In genomic region chr9:113410207-113411158, GRCh38 we compare ENCODE assay signal across 8 cellular contexts. TPM values are rescaled to one million over a fixed set of nuclear protein-coding genes. Genes with fewer than 3 reads are reported as not detected.
DNase-seq lines count a peak whose midpoint lies in the region; ATAC-seq and TF ChIP-seq lines count a peak whose summit lies in the region.

A gene with protein sequence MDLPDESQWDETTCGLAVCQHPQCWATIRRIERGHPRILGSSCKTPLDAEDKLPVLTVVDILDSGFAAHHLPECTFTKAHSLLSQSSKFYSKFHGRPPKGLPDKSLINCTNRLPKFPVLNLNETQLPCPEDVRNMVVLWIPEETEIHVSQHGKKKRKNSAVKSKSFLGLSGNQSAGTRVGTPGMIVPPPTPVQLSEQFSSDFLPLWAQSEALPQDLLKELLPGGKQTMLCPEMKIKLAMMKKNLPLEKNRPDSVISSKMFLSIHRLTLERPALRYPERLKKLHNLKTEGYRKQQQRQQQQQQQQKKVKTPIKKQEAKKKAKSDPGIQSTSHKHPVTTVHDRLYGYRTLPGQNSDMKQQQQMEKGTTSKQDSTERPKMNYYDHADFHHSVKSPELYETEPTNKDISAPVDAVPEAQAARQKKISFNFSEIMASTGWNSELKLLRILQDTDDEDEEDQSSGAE (plus strand): TSS chr9:113410747. CDS start chr9:113413494, 2,747 bp downstream.
A gene with protein sequence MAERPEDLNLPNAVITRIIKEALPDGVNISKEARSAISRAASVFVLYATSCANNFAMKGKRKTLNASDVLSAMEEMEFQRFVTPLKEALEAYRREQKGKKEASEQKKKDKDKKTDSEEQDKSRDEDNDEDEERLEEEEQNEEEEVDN (minus strand): TSS chr9:113410675. CDS start chr9:113410293, 382 bp downstream.

- POLR2A ChIA-PET in WTC11 (lab: Charles Lee), result interaction anchor here (0.5 to 2.3 kb wide), 11 partner anchors 34 to 258 kb away, joined by 3 to 7 read pairs (median 4); partner anchors contain the start of genes CDC26, HDHD3, PRPF4 and WDR31

- peak within 1 kb of the TSS; percentile 87 to 96 for H3K4me3 ChIP-seq in cardiac fibroblast (replicated peaks in 1 of 2; ENCODE audit: low read depth in 2 of 2, low read length in 2 of 2)

- H3K27ac Mint-ChIP-seq in WTC11 (peak within 1 kb of the TSS; percentile 99), immature natural killer cell (peak within 1 kb of the TSS; percentile 93 to 98 (median 96))

- CTCF ChIA-PET in WTC11 (lab: Charles Lee), result interaction anchor here (0.7 to 2.7 kb wide), 19 partner anchors 8 to 247 kb away, joined by 3 to 13 read pairs (median 4); partner anchors contain the start of genes ALAD, BSPRY, CDC26 and HDHD3

- peaks cover 18% of the 10 kb centered on the region for H3K4me1 Mint-ChIP-seq in WTC11
- H3K4me1 Mint-ChIP-seq in immature natural killer cell, result peaks cover 44% of the 10 kb centered on the region in 2 donors

- DNase-seq in AG08395 (ENCODE audit: low spot score), result peak; percentile 96
- peak; percentile 95 for DNase-seq in NCI-H2227 (lab: John Stamatoyannopoulos, UW; ENCODE audit: unreplicated experiment)
- peak; percentile 90 for DNase-seq in WTC11 (ENCODE audit: low spot score)
- DNase-seq in cardiac fibroblast (ENCODE audit: low read depth in 2 of 2), result peak; percentile 97
- peak; percentile 94 to 95 (median 94) for DNase-seq in immature natural killer cell
- peak; percentile 94 for DNase-seq in smooth muscle cell of the brain vasculature (ENCODE audit: low read depth, low spot score)

- H3K9me3 Mint-ChIP-seq in WTC11 (no peaks in the 10 kb centered on the region), immature natural killer cell (no peaks in the 10 kb centered on the region)

- H3K4me3 Mint-ChIP-seq in WTC11, result peak within 1 kb of the TSS; percentile 87
- peak within 1 kb of the TSS; percentile 93 to 98 (median 96) for H3K4me3 Mint-ChIP-seq in immature natural killer cell

- H3K27me3 Mint-ChIP-seq in WTC11 (ENCODE audit: low read depth) (no peaks in the 10 kb centered on the region), immature natural killer cell (ENCODE audit: low read depth in 3 of 3) (peaks cover 3 to 14% (median 6%) of the 10 kb centered on the region in 3 donors)

- ATAC-seq in GM18909 (IDR thresholded peaks at IDR 0.05; ENCODE audit: poor library complexity, unreplicated experiment), result peak; percentile 93
- ATAC-seq in HG03159 (IDR thresholded peaks at IDR 0.05; ENCODE audit: unreplicated experiment), result peak; percentile 92
- ATAC-seq in WTC11, result peak; percentile 90

- H3K36me3 Mint-ChIP-seq in WTC11 (peaks cover 27% of the 10 kb centered on the region), immature natural killer cell (peaks cover 4 to 7% (median 4%) of the 10 kb centered on the region in 3 donors)

- TF ChIP-seq CTCF in WTC11 (IDR thresholded peaks at IDR 0.05) (no peak), cardiac fibroblast (IDR thresholded peaks at IDR 0.05; ENCODE audit: low read depth, low read length) (no peak)

TF ChIP-seq in WTC11, 78 proteins besides CTCF, POLR2A, EP300 and RAD21 (continues in another document):
- TF ChIP-seq RORB (CRISPR knock-in tag; IDR thresholded peaks at IDR 0.05) (no peak), FOXK1 (CRISPR knock-in tag; IDR thresholded peaks at IDR 0.05) (peak; percentile 94), MYBL2 (CRISPR knock-in tag; IDR thresholded peaks at IDR 0.05) (peak; percentile 96; the same call in 1 of the 2 replicates), FOXP4 (CRISPR knock-in tag; IDR thresholded peaks at IDR 0.05) (peak; percentile 82), TEAD1 (CRISPR knock-in tag; IDR thresholded peaks at IDR 0.05) (peak; percentile 65; the same call in 1 of the 2 replicates), CREM (CRISPR knock-in tag; IDR thresholded peaks at IDR 0.05) (peak; percentile 77; the same call in 1 of the 2 replicates), FOXP1 (CRISPR knock-in tag; IDR thresholded peaks at IDR 0.05; ENCODE audit: borderline replicate concordance) (peak; percentile 68; the same call in 1 of the 2 replicates), ZNF232 (CRISPR knock-in tag; IDR thresholded peaks at IDR 0.05) (peak; percentile 84), JUN (CRISPR knock-in tag; IDR thresholded peaks at IDR 0.05) (0 out of 2 replicates have a peak, but pooled peaks have one; percentile 38), GABPB1 (CRISPR knock-in tag; IDR thresholded peaks at IDR 0.05) (peak; percentile 78)
- TF ChIP-seq, protein P1, sequence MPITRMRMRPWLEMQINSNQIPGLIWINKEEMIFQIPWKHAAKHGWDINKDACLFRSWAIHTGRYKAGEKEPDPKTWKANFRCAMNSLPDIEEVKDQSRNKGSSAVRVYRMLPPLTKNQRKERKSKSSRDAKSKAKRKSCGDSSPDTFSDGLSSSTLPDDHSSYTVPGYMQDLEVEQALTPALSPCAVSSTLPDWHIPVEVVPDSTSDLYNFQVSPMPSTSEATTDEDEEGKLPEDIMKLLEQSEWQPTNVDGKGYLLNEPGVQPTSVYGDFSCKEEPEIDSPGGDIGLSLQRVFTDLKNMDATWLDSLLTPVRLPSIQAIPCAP (CRISPR knock-in tag; IDR thresholded peaks at IDR 0.05), result 0 out of 2 replicates have a peak, but pooled peaks have one; percentile 29
- TF ChIP-seq, protein P2, sequence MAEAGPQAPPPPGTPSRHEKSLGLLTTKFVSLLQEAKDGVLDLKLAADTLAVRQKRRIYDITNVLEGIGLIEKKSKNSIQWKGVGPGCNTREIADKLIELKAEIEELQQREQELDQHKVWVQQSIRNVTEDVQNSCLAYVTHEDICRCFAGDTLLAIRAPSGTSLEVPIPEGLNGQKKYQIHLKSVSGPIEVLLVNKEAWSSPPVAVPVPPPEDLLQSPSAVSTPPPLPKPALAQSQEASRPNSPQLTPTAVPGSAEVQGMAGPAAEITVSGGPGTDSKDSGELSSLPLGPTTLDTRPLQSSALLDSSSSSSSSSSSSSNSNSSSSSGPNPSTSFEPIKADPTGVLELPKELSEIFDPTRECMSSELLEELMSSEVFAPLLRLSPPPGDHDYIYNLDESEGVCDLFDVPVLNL (CRISPR knock-in tag; IDR thresholded peaks at IDR 0.05; ENCODE audit: borderline replicate concordance, low read depth), result peak; percentile 46; the same call in 1 of the 2 replicates
- TF ChIP-seq, protein P3, sequence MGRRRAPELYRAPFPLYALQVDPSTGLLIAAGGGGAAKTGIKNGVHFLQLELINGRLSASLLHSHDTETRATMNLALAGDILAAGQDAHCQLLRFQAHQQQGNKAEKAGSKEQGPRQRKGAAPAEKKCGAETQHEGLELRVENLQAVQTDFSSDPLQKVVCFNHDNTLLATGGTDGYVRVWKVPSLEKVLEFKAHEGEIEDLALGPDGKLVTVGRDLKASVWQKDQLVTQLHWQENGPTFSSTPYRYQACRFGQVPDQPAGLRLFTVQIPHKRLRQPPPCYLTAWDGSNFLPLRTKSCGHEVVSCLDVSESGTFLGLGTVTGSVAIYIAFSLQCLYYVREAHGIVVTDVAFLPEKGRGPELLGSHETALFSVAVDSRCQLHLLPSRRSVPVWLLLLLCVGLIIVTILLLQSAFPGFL (CRISPR knock-in tag; IDR thresholded peaks at IDR 0.05; ENCODE audit: borderline replicate concordance), result no peak
- TF ChIP-seq, protein P4, sequence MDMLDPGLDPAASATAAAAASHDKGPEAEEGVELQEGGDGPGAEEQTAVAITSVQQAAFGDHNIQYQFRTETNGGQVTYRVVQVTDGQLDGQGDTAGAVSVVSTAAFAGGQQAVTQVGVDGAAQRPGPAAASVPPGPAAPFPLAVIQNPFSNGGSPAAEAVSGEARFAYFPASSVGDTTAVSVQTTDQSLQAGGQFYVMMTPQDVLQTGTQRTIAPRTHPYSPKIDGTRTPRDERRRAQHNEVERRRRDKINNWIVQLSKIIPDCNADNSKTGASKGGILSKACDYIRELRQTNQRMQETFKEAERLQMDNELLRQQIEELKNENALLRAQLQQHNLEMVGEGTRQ (CRISPR knock-in tag; IDR thresholded peaks at IDR 0.05), result peak; percentile 94
- TF ChIP-seq, protein P5, sequence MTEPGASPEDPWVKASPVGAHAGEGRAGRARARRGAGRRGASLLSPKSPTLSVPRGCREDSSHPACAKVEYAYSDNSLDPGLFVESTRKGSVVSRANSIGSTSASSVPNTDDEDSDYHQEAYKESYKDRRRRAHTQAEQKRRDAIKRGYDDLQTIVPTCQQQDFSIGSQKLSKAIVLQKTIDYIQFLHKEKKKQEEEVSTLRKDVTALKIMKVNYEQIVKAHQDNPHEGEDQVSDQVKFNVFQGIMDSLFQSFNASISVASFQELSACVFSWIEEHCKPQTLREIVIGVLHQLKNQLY (CRISPR knock-in tag; IDR thresholded peaks at IDR 0.05), result no peak
- TF ChIP-seq, protein P6, sequence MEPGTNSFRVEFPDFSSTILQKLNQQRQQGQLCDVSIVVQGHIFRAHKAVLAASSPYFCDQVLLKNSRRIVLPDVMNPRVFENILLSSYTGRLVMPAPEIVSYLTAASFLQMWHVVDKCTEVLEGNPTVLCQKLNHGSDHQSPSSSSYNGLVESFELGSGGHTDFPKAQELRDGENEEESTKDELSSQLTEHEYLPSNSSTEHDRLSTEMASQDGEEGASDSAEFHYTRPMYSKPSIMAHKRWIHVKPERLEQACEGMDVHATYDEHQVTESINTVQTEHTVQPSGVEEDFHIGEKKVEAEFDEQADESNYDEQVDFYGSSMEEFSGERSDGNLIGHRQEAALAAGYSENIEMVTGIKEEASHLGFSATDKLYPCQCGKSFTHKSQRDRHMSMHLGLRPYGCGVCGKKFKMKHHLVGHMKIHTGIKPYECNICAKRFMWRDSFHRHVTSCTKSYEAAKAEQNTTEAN (CRISPR knock-in tag; IDR thresholded peaks at IDR 0.05), result 0 out of 2 replicates have a peak, but pooled peaks have one; percentile 13

RNA-seq across cellular contexts. Expression of the first gene that starts in this region (rescaled TPM):
- 0.28 to 0.46 TPM (median 0.30 TPM) in 3 replicates for total RNA-seq in WTC11 (2021)
- polyA plus RNA-seq in immature natural killer cell, result under 1 TPM in 1 of 3 donors, not detected in 2; 0.16 TPM

RNA-seq across cellular contexts. Expression of the second gene that starts in this region (rescaled TPM):
- 39.7 to 43.6 TPM (median 42.4 TPM) in 3 replicates for total RNA-seq in WTC11 (2021)
- polyA plus RNA-seq in immature natural killer cell, result 100 to 1,000 TPM; 132 to 204 (median 177) TPM

Comparison
In these comparisons a context has a peak if more than half of its experiments do, and no peak if none do; other contexts are left out.
1. Peak in every context shown above with its lines: DNase-seq, ATAC-seq and H3K4me3 ChIP-seq.